10 cellular contexts compared by ENCODE assay signal in the genomic region with DNA sequence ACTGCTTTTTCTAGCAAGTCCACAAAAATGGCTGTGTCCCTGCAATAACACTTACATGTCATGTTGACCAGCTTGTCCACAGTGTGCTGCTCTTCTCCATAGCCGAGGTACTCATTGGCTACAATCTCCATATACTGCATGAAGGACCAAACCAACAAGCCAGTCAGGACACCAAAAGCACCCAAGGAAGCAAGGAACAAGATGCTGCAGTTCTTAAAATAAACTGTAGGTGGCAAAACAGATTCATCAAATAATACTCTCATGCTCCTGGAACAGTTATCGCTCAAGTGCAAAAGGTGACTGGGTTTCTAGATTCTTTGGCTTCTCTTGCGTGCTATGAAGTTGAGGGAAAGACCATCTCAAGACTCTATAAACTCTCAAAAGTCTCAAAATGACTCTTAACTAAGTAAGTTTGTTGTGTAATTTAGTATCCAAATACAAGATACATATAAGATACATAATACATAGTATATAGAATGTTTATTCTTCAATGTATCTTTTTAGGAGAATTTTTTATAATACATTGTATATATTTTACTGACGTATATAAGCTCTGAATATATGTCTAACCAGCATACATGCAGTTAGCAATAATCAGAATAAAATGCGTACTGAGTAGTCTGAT. TPM values are rescaled to one million over a fixed set of nuclear protein-coding genes. Genes with fewer than 3 reads are reported as not detected.
DNase-seq lines count a peak whose midpoint lies in the region; ATAC-seq and TF ChIP-seq lines count a peak whose summit lies in the region.
"Had no signal": no experiment of that assay in that cellular context is flagged by ENCODE, and none has a peak within 500 bp of the region (broad histone marks: within the 10 kb centered on the region; RNA-seq: fewer than 3 reads in every experiment).

No MANE protein-coding gene starts in this region.

- TF ChIP-seq CTCF in IMR-90 (conservative IDR thresholded peaks at IDR 0.05; ENCODE audit: low read depth, low read length) = peak; percentile 71
- TF ChIP-seq CTCF in Peyer's patch (IDR thresholded peaks at IDR 0.05) = peak; percentile 72 to 88 (median 84)

- no peaks in the 10 kb centered on the region for H3K27me3 Mint-ChIP-seq in effector memory CD8-positive, alpha-beta T cell
- H3K27me3 Mint-ChIP-seq: IgD-negative memory B cell had no signal

- H3K9me1 ChIP-seq in IMR-90 (ENCODE audit: insufficient read depth, low read length) = no peaks in the 10 kb centered on the region

- peak overlapping the region; percentile 83 for H2BK5ac ChIP-seq in IMR-90 (ENCODE audit: low read depth, low read length, poor library complexity, severe bottlenecking)

- H3K27ac ChIP-seq in IMR-90 (ENCODE audit: insufficient read depth, low read length) = no peak overlapping the region; the same call in 1 of the 2 replicates
- H3K27ac ChIP-seq in Peyer's patch = no peak overlapping the region
- H3K27ac ChIP-seq: skin epidermis had no signal

- H4K8ac ChIP-seq in IMR-90 (ENCODE audit: low read depth in 2 of 2, low read length in 2 of 2) = peak overlapping the region in 1 of 2 experiments; percentile 68; a peak in 1 of 4 replicates

- no peak overlapping the region for H3K27ac Mint-ChIP-seq in effector memory CD8-positive, alpha-beta T cell
- H3K27ac Mint-ChIP-seq: IgD-negative memory B cell had no signal

- no peaks in the 10 kb centered on the region; the same call in 1 of the 2 replicates for H4K20me1 ChIP-seq in IMR-90 (ENCODE audit: insufficient read depth, low read length)

- peak overlapping the region; percentile 61; the same call in 1 of the 2 replicates for H3K23ac ChIP-seq in IMR-90 (ENCODE audit: low read depth, low read length)

- H3K36me3 Mint-ChIP-seq in effector memory CD8-positive, alpha-beta T cell (ENCODE audit: insufficient read depth) = no peaks in the 10 kb centered on the region
- H3K36me3 Mint-ChIP-seq: IgD-negative memory B cell had no signal

- POLR2A ChIA-PET in IMR-90 (lab: Charles Lee; ENCODE audit: unreplicated experiment) = interaction anchor here (0.5 kb wide), 1 partner anchor 444 kb away, joined by 3 read pairs; no protein-coding TSS in a partner anchor

- CTCF ChIA-PET in IMR-90 (lab: Yijun Ruan, JAX) = interaction anchor here (0.6 to 2.0 kb wide), 4 partner anchors 9 to 369 kb away, joined by 3 to 5 read pairs (median 4); no protein-coding TSS in a partner anchor

- H3K4me3 Mint-ChIP-seq in effector memory CD8-positive, alpha-beta T cell = no peak overlapping the region
- H3K4me3 Mint-ChIP-seq: IgD-negative memory B cell had no signal

- H3K9me3 Mint-ChIP-seq in effector memory CD8-positive, alpha-beta T cell = no peaks in the 10 kb centered on the region
- H3K9me3 Mint-ChIP-seq: IgD-negative memory B cell had no signal

- intact Hi-C loops in IMR-90 (cut with micrococcal nuclease) = loop anchor here (1.0 to 5.0 kb wide), 4 partner anchors 14 to 369 kb away; no protein-coding TSS in a partner anchor

- dilution Hi-C loops in IMR-90 (cut with HindIII; ENCODE audit: low sequenced_read_pairs, unreplicated experiment) = no loop called here

- peak overlapping the region; percentile 84; the same call in 1 of the 2 replicates for H4K5ac ChIP-seq in IMR-90 (ENCODE audit: low read depth, low read length)

- H2AK5ac ChIP-seq in IMR-90 (ENCODE audit: low read depth, low read length) = peak overlapping the region; percentile 78

- no peaks in the 10 kb centered on the region for H3K9me3 ChIP-seq in IMR-90 (ENCODE audit: control insufficient read depth, insufficient read depth, low read length)
- no peaks in the 10 kb centered on the region for H3K9me3 ChIP-seq in Peyer's patch

- no peaks in the 10 kb centered on the region for H3K4me1 Mint-ChIP-seq in effector memory CD8-positive, alpha-beta T cell (ENCODE audit: low read depth in 2 of 2)
- H3K4me1 Mint-ChIP-seq: IgD-negative memory B cell had no signal

- H3K56ac ChIP-seq in IMR-90 (ENCODE audit: extremely low read depth, insufficient read depth, low read length) = no peak overlapping the region

- no CpG with 5 or more reads among the region's 5 CpGs for WGBS in IMR-90 (ENCODE audit: extremely low coverage in 2 of 2, insufficient read length in 1 of 2), 2 experiments

- peak; percentile 83 for ATAC-seq in GM21737 (IDR thresholded peaks at IDR 0.05; ENCODE audit: unreplicated experiment)
- ATAC-seq in IMR-90 (ENCODE audit: low read depth) = peak; percentile 79
- ATAC-seq in effector memory CD8-positive, alpha-beta T cell (replicated peaks) = peak; percentile 59

- DNase-seq in 8988T = peak; percentile 14
- DNase-seq in ELR (ENCODE audit: low read depth) = peak; percentile 80
- peak; percentile 79 for DNase-seq in IMR-90
- no peak for DNase-seq in Peyer's patch
- DNase-seq in effector memory CD8-positive, alpha-beta T cell = peak; percentile 11 to 18 (median 18)
- peak; percentile 86 for DNase-seq in medulla oblongata (ENCODE audit: extremely low spot score)
- DNase-seq in mucosa of gallbladder (ENCODE audit: low spot score) = no peak

- peak overlapping the region; percentile 77 for H2BK120ac ChIP-seq in IMR-90 (ENCODE audit: low read depth, low read length)

- peak overlapping the region; percentile 91; the same call in 1 of the 2 replicates for H3K18ac ChIP-seq in IMR-90 (ENCODE audit: low read depth, low read length)

- H2AFZ ChIP-seq in IMR-90 (replicated peaks; ENCODE audit: low read length, poor library complexity) = no peak overlapping the region

- H2BK15ac ChIP-seq in IMR-90 (ENCODE audit: low read depth, low read length) = peak overlapping the region; percentile 72; the same call in 2 of the 3 replicates

- peak; percentile 74 for TF ChIP-seq RAD21 in IMR-90 (IDR thresholded peaks at IDR 0.05; ENCODE audit: low read length)

- H3K4me3 ChIP-seq in IMR-90 (ENCODE audit: insufficient read depth, low read depth, low read length) (no peak overlapping the region), Peyer's patch (no peak overlapping the region)
- H3K4me3 ChIP-seq: skin epidermis had no signal

- no peak overlapping the region for H3K9ac ChIP-seq in IMR-90 (ENCODE audit: low read depth, low read length)

- BruUV-seq in IMR-90 (replicated peaks; lab: Mats Ljungman, UMichigan) = no TSS peak

- peak overlapping the region; percentile 50 for H3K14ac ChIP-seq in IMR-90 (replicated peaks; ENCODE audit: low read depth, low read length)

- no peak overlapping the region for H2AK9ac ChIP-seq in IMR-90 (replicated peaks; ENCODE audit: low read depth, low read length, poor library complexity)

- H2BK20ac ChIP-seq in IMR-90 (ENCODE audit: low read depth, low read length) = peak overlapping the region; percentile 68

- in situ Hi-C loops in IMR-90 (cut with MboI; ENCODE audit: low sequenced_read_pairs) = loop anchor here (10.0 kb wide), 1 partner anchor 373 kb away; no protein-coding TSS in a partner anchor

- H4K91ac ChIP-seq in IMR-90 (ENCODE audit: insufficient read depth, low read depth, low read length) = peak overlapping the region; percentile 76

- no peaks in the 10 kb centered on the region for H3K79me1 ChIP-seq in IMR-90 (ENCODE audit: low read depth in 1 of 2, low read length in 2 of 2)

- H3K4me1 ChIP-seq in IMR-90 (ENCODE audit: control insufficient read depth, insufficient read depth, low read length) = peaks cover 3% of the 10 kb centered on the region; the same call in 1 of the 2 replicates
- no peaks in the 10 kb centered on the region for H3K4me1 ChIP-seq in Peyer's patch

- peak overlapping the region; percentile 86 for H3K4ac ChIP-seq in IMR-90 (ENCODE audit: low read depth, low read length)

- H3K27me3 ChIP-seq in IMR-90 (ENCODE audit: control insufficient read depth, insufficient read depth, low read length) (no peaks in the 10 kb centered on the region), Peyer's patch (no peaks in the 10 kb centered on the region)

- H3K36me3 ChIP-seq in IMR-90 (ENCODE audit: control insufficient read depth, insufficient read depth, low read length) = no peaks in the 10 kb centered on the region
- no peaks in the 10 kb centered on the region for H3K36me3 ChIP-seq in Peyer's patch

- no peak overlapping the region; the same call in 1 of the 2 replicates for H3K4me2 ChIP-seq in IMR-90 (ENCODE audit: low read depth, low read length)

- TF ChIP-seq POLR2A in IMR-90 (IDR thresholded peaks at IDR 0.05; ENCODE audit: low read depth, low read length) = no peak
- TF ChIP-seq POLR2A in Peyer's patch (IDR thresholded peaks at IDR 0.05) = no peak

TF ChIP-seq in IMR-90, 13 proteins besides CTCF, POLR2A, EP300 and RAD21:
- TF ChIP-seq, protein P1, sequence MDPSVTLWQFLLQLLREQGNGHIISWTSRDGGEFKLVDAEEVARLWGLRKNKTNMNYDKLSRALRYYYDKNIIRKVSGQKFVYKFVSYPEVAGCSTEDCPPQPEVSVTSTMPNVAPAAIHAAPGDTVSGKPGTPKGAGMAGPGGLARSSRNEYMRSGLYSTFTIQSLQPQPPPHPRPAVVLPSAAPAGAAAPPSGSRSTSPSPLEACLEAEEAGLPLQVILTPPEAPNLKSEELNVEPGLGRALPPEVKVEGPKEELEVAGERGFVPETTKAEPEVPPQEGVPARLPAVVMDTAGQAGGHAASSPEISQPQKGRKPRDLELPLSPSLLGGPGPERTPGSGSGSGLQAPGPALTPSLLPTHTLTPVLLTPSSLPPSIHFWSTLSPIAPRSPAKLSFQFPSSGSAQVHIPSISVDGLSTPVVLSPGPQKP (IDR thresholded peaks at IDR 0.05; ENCODE audit: borderline replicate concordance, low read depth, low read length) = no peak
- TF ChIP-seq MAFK (IDR thresholded peaks at IDR 0.05; ENCODE audit: low read depth, low read length) = 0 out of 2 replicates have a peak, but pooled peaks have one; percentile 1
- TF ChIP-seq SMC3 (IDR thresholded peaks at IDR 0.05; ENCODE audit: low read depth, low read length) = peak; percentile 46
- no peak for TF ChIP-seq MXI1 (IDR thresholded peaks at IDR 0.05; ENCODE audit: borderline replicate concordance, low read depth, low read length)

RNA-seq across cellular contexts. Expression of a gene that starts 57.0 kb away (rescaled TPM):
- total RNA-seq in IMR-90 (2012; rRNA removed) (6.6 and 7.5 TPM in 2 replicates), Peyer's patch (1 to 10 TPM; 4.0 to 6.0 (median 5.4) TPM), mucosa of gallbladder (6.2 TPM)
- polyA plus RNA-seq in IMR-90 (2012; rRNA removed) = 1.4 and 2.2 TPM in 2 replicates
- 0.21 and 0.55 TPM in 2 replicates for polyA plus RNA-seq in IMR-90 (2012; cell fraction: cytosol; rRNA removed)
- 1.7 and 11.1 TPM in 2 replicates for polyA plus RNA-seq in IMR-90 (2012; cell fraction: nucleus; rRNA removed; ENCODE audit: low replicate concordance)
- polyA plus RNA-seq: IgD-negative memory B cell had no signal

Comparison
In these comparisons a context has a peak if more than half of its experiments do, and no peak if none do; other contexts are left out.
1. DNase-seq: peak in 8988T (single experiment), ELR (single experiment), IMR-90 (single experiment), effector memory CD8-positive, alpha-beta T cell (3 of 3) and medulla oblongata (single experiment); none in Peyer's patch (0 of 3) and mucosa of gallbladder (single experiment).
2. Peak in every context shown above with its lines, with median percentiles within 50 percentile points of each other: ATAC-seq.